31 cellular contexts compared by ENCODE assay signal in the genomic region with DNA sequence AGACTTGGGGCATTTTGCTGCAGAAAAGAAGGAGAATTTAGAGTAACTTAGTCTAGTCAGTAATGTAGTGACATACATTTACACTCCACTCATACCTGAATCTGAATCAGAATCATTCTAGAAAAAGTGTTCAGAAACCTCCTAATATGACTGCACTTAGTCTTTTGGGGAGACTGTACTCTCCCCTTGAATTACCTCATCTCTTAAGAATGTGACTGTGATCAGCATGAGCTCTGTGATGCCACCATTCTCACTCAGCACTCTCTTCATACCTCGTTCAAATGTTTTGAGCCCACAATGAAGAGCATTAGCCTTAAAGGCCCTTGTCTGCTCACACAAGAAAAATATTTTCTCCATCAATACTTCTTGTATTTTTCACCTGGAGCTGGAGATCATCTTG.
"Had no signal": no experiment of that assay in that cellular context is flagged by ENCODE, and none has a peak within 500 bp of the region (broad histone marks: within the 10 kb centered on the region; RNA-seq: fewer than 3 reads in every experiment).

No MANE protein-coding gene starts in this region.

- H3K27ac ChIP-seq: hepatocyte, left lung, lower lobe of right lung, pancreas, prostate gland, skin epidermis, tibial nerve, uterus had no signal

- H3K27me3 Mint-ChIP-seq: naive B cell; stimulated activated memory B cell treated with anti-CD40 and anti-IgM and Interleukin-4, amounts not matched to agents 10 μg/mL and 1 μg/mL and 100 μg/mL, for 72 hours; stimulated activated naive CD8-positive, alpha-beta T cell treated with anti-CD3 and anti-CD28 coated beads, Interleukin-15, amount 100 ng/mL, for 72 hours; type B pancreatic cell had no signal

- H3K4me3 ChIP-seq: hepatocyte, left lung, lower lobe of right lung, pancreas, prostate gland, skin epidermis, tibial nerve, uterus had no signal

- H3K36me3 Mint-ChIP-seq: immature natural killer cell; mesothelial cell of epicardium; naive B cell; stimulated activated memory B cell treated with anti-CD40 and anti-IgM and Interleukin-4, amounts not matched to agents 10 μg/mL and 1 μg/mL and 100 μg/mL, for 72 hours; type B pancreatic cell had no signal

- H3K4me1 ChIP-seq: left lung, lower lobe of right lung, pancreas, prostate gland, tibial nerve, uterus had no signal

- H3K4me3 Mint-ChIP-seq: immature natural killer cell; mesothelial cell of epicardium; naive B cell; nephron; neural crest cell; stimulated activated memory B cell treated with anti-CD40 and anti-IgM and Interleukin-4, amounts not matched to agents 10 μg/mL and 1 μg/mL and 100 μg/mL, for 72 hours; stimulated activated naive CD8-positive, alpha-beta T cell treated with anti-CD3 and anti-CD28 coated beads, Interleukin-15, amount 100 ng/mL, for 72 hours; type B pancreatic cell had no signal

- H3K27ac Mint-ChIP-seq: immature natural killer cell; mesothelial cell of epicardium; naive B cell; nephron; stimulated activated memory B cell treated with anti-CD40 and anti-IgM and Interleukin-4, amounts not matched to agents 10 μg/mL and 1 μg/mL and 100 μg/mL, for 72 hours; type B pancreatic cell had no signal

- DNase-seq: immature natural killer cell; kidney; left colon; left lung; lower lobe of right lung; mammary epithelial cell; mesenchymal stem cell; naive B cell; nucleus accumbens; pancreas; posterior cingulate gyrus; retina; right cardiac atrium; stimulated activated CD4-positive, alpha-beta T cell treated with anti-CD3 and anti-CD28 coated beads, Interleukin-12 subunit alpha, Interleukin-12 subunit beta, amount 100 ng/mL, for 4 hours; stimulated activated CD4-positive, alpha-beta T cell treated with anti-CD3 and anti-CD28 coated beads, Interleukin-15, amount 100 ng/mL, for 24 hours; stimulated activated CD4-positive, alpha-beta T cell treated with anti-CD3 and anti-CD28 coated beads, Interleukin-2, amount 100 ng/mL, for 24 hours; stimulated activated CD4-positive, alpha-beta T cell treated with anti-CD3 and anti-CD28 coated beads, Interleukin-4, amount 100 ng/mL, for 24 hours; stimulated activated naive CD4-positive, alpha-beta T cell treated with Interleukin-2 at 50 U/mL for 16 hours; stimulated activated naive CD8-positive, alpha-beta T cell treated with anti-CD3 and anti-CD28 coated beads, Interleukin-15, amount 100 ng/mL, for 72 hours; substantia nigra; uterus had no signal

- H3K27me3 ChIP-seq: hepatocyte, left lung, pancreas, tibial nerve, uterus had no signal

- H3K9me3 Mint-ChIP-seq: mesothelial cell of epicardium; nephron; stimulated activated naive CD8-positive, alpha-beta T cell treated with anti-CD3 and anti-CD28 coated beads, Interleukin-15, amount 100 ng/mL, for 72 hours; type B pancreatic cell had no signal

- H3K9me3 ChIP-seq: left lung, pancreas, prostate gland, uterus had no signal

- H3K4me1 Mint-ChIP-seq: immature natural killer cell; mesothelial cell of epicardium; naive B cell; nephron; stimulated activated memory B cell treated with anti-CD40 and anti-IgM and Interleukin-4, amounts not matched to agents 10 μg/mL and 1 μg/mL and 100 μg/mL, for 72 hours; stimulated activated naive CD8-positive, alpha-beta T cell treated with anti-CD3 and anti-CD28 coated beads, Interleukin-15, amount 100 ng/mL, for 72 hours had no signal

- H3K36me3 ChIP-seq: left lung, lower lobe of right lung, pancreas, prostate gland, tibial nerve, uterus had no signal

- ATAC-seq: left colon; left lung; lower lobe of right lung; pancreas; right cardiac atrium; sciatic nerve; stimulated activated memory B cell treated with anti-CD40 and anti-IgM and Interleukin-4, amounts not matched to agents 10 μg/mL and 1 μg/mL and 100 μg/mL, for 72 hours; stimulated activated naive CD8-positive, alpha-beta T cell treated with anti-CD3 and anti-CD28 coated beads, Interleukin-15, amount 100 ng/mL, for 72 hours had no signal
